21 cellular contexts compared by ENCODE assay signal in the genomic region with DNA sequence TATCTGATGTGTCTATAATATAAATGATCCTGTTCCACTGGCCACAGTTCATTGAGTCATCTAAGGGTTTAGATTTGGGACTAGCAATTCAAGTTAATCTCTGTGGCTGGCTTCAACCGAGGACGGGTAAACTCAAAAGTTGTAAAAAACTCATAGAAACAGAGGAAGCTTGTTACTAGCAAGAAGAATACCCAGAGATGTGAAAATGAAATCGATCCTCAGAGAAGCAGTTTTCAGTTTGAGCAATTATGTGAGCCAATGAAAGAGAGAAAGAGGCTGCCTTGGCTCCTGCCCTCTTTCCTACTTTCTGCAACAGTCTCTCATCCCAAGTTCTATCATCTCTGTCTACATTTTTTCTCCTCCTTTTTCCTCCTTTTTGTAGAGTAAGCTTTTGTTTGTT.
"Had no signal": no experiment of that assay in that cellular context is flagged by ENCODE, and none has a peak within 500 bp of the region (broad histone marks: within the 10 kb centered on the region; RNA-seq: fewer than 3 reads in every experiment).

No MANE protein-coding gene starts in this region.

- H3K27ac Mint-ChIP-seq: endodermal cell; naive B cell; stimulated activated memory B cell treated with anti-CD40 and anti-IgM and Interleukin-4, amounts not matched to agents 10 μg/mL and 1 μg/mL and 100 μg/mL, for 72 hours; stimulated activated naive CD8-positive, alpha-beta T cell treated with anti-CD3 and anti-CD28 coated beads, Interleukin-15, Interleukin-2, amounts not matched to agents 100 ng/mL and 50 ng/mL, for 24 hours had no signal

- H3K4me3 Mint-ChIP-seq: endodermal cell; naive B cell; stimulated activated memory B cell treated with anti-CD40 and anti-IgM and Interleukin-4, amounts not matched to agents 10 μg/mL and 1 μg/mL and 100 μg/mL, for 72 hours; stimulated activated naive CD8-positive, alpha-beta T cell treated with anti-CD3 and anti-CD28 coated beads, Interleukin-15, Interleukin-2, amounts not matched to agents 100 ng/mL and 50 ng/mL, for 24 hours had no signal

- FAIRE-seq: endothelial cell of umbilical vein had no signal

- H3K9me3 Mint-ChIP-seq: endodermal cell; stimulated activated naive CD8-positive, alpha-beta T cell treated with anti-CD3 and anti-CD28 coated beads, Interleukin-15, Interleukin-2, amounts not matched to agents 100 ng/mL and 50 ng/mL, for 24 hours had no signal

- ATAC-seq: foreskin keratinocyte; left colon; psoas muscle; sciatic nerve; stimulated activated memory B cell treated with anti-CD40 and anti-IgM and Interleukin-4, amounts not matched to agents 10 μg/mL and 1 μg/mL and 100 μg/mL, for 72 hours had no signal

- H3K36me3 Mint-ChIP-seq: naive B cell; stimulated activated memory B cell treated with anti-CD40 and anti-IgM and Interleukin-4, amounts not matched to agents 10 μg/mL and 1 μg/mL and 100 μg/mL, for 72 hours had no signal

- H3K9me3 ChIP-seq: neutrophil, psoas muscle, spleen, testis, tibial nerve had no signal

- H3K27me3 Mint-ChIP-seq: stimulated activated memory B cell treated with anti-CD40 and anti-IgM and Interleukin-4, amounts not matched to agents 10 μg/mL and 1 μg/mL and 100 μg/mL, for 72 hours had no signal

- H3K36me3 ChIP-seq: neutrophil, spleen, tibial nerve had no signal

- H3K4me1 ChIP-seq: foreskin keratinocyte, spleen, testis had no signal

- H3K4me3 ChIP-seq: coronary artery, psoas muscle, spleen, testis, tibial nerve had no signal

- H3K27ac ChIP-seq: coronary artery, foreskin keratinocyte, neutrophil, psoas muscle, spleen, testis, tibial nerve had no signal

- DNase-seq: effector CD4-positive, alpha-beta T cell; endodermal cell; erythroblast; foreskin keratinocyte; left colon; mesendoderm; naive B cell; psoas muscle; retina; spleen; stimulated activated CD4-positive, alpha-beta T cell treated with anti-CD3 and anti-CD28 coated beads, Interleukin-15, amount 100 ng/mL, for 24 hours; stimulated activated CD4-positive, alpha-beta T cell treated with anti-CD3 and anti-CD28 coated beads, Interleukin-1b, Interleukin-23, amount 100 ng/mL, for 48 hours; stimulated activated CD4-positive, alpha-beta T cell treated with anti-CD3 and anti-CD28 coated beads, Interleukin-4, amount 100 ng/mL, for 24 hours; testis had no signal

- H3K4me1 Mint-ChIP-seq: naive B cell; stimulated activated memory B cell treated with anti-CD40 and anti-IgM and Interleukin-4, amounts not matched to agents 10 μg/mL and 1 μg/mL and 100 μg/mL, for 72 hours had no signal
